ENCODE assay signal across 9 cellular contexts in genomic region chr16:75764154-75764768, GRCh38. TPM values are rescaled to one million over a fixed set of nuclear protein-coding genes. Genes with fewer than 3 reads are reported as not detected.
DNase-seq lines count a peak whose midpoint lies in the region; ATAC-seq, FAIRE-seq and TF ChIP-seq lines count a peak whose summit lies in the region.
"Had no signal": no experiment of that assay in that cellular context is flagged by ENCODE, and none has a peak within 500 bp of the region (broad histone marks: within the 10 kb centered on the region; RNA-seq: fewer than 3 reads in every experiment).

No MANE protein-coding gene starts in this region.

- no peak overlapping the region for H3K27ac Mint-ChIP-seq in CD4-positive, alpha-beta T cell

- intact Hi-C loops in CD4-positive, alpha-beta T cell (cut with DNase I, micrococcal nuclease), result loop anchor here (1.0 to 10.0 kb wide), 8 partner anchors 117 to 565 kb away; partner anchors contain the start of genes ADAT1 (in 1 of the 2), GABARAPL2 (in 1 of the 2), KARS1 (in 1 of the 2) and TERF2IP (in 1 of the 2)
- intact Hi-C loops in lower lobe of right lung (cut with DNase I), result no loop called here

- H3K27me3 ChIP-seq in CD4-positive, alpha-beta T cell (ENCODE audit: control insufficient read depth, insufficient read depth, low read length), result peaks cover 3% of the 10 kb centered on the region
- H3K27me3 ChIP-seq in lower lobe of right lung (ENCODE audit: low read depth), result no peaks in the 10 kb centered on the region

- no peaks in the 10 kb centered on the region for H3K4me1 Mint-ChIP-seq in CD4-positive, alpha-beta T cell (ENCODE audit: low read depth)

- no peaks in the 10 kb centered on the region for H3K9me3 Mint-ChIP-seq in CD4-positive, alpha-beta T cell

- CTCF ChIA-PET in CD4-positive, alpha-beta T cell (lab: Charles Lee), result interaction anchor here (0.6 to 1.1 kb wide), 8 partner anchors 17 to 567 kb away, joined by 3 to 4 read pairs (median 4); partner anchors contain the start of gene DUXB

- no peaks in the 10 kb centered on the region for H3K27me3 Mint-ChIP-seq in CD4-positive, alpha-beta T cell

- H3K36me3 ChIP-seq in lower lobe of right lung, result no peaks in the 10 kb centered on the region

- no peak overlapping the region for H3K27ac ChIP-seq in CD4-positive, alpha-beta T cell (ENCODE audit: low read depth, low read length)
- no peak overlapping the region for H3K27ac ChIP-seq in lower lobe of right lung

- no peaks in the 10 kb centered on the region for H3K9me3 ChIP-seq in CD4-positive, alpha-beta T cell (ENCODE audit: control insufficient read depth, low read length)
- no peaks in the 10 kb centered on the region for H3K9me3 ChIP-seq in lower lobe of right lung

- TF ChIP-seq CTCF in CD4-positive, alpha-beta T cell (IDR thresholded peaks at IDR 0.05), result peak; percentile 82
- TF ChIP-seq CTCF in lower lobe of right lung (IDR thresholded peaks at IDR 0.05), result peak; percentile 74

- POLR2A ChIA-PET in CD4-positive, alpha-beta T cell (lab: Charles Lee), result interaction anchor here (0.7 to 1.6 kb wide), 3 partner anchors 116 to 653 kb away, joined by 3 to 11 read pairs (median 3); partner anchors contain the start of genes KARS1 and TERF2IP

- peak; percentile 85 for FAIRE-seq in GM19239 (lab: Jason Lieb, UNC)

- H3K4me3 ChIP-seq in lower lobe of right lung, result no peak overlapping the region

- ATAC-seq in CD4-positive, alpha-beta T cell (ENCODE audit: poor library complexity), result peak; percentile 97
- ATAC-seq in HG03196 (IDR thresholded peaks at IDR 0.05; ENCODE audit: unreplicated experiment) (peak; percentile 90), lower lobe of right lung (peak; percentile 91 to 92)

- H3K36me3 Mint-ChIP-seq in CD4-positive, alpha-beta T cell (ENCODE audit: low read depth), result no peaks in the 10 kb centered on the region

- peak; percentile 31 to 50 (median 40) for DNase-seq in CD4-positive, alpha-beta T cell
- DNase-seq in GM19239 (ENCODE audit: insufficient read length, low spot score) (no peak), NCI-H345 treated with DMSO at 0.1 percent for 48 hours (lab: John Stamatoyannopoulos, UW; ENCODE audit: unreplicated experiment) (peak; percentile 3), dermis microvascular lymphatic vessel endothelial cell (ENCODE audit: low read depth in 2 of 2) (peak; percentile 76 to 77), lower lobe of right lung (no peak)
- peak; percentile 38 to 59 for DNase-seq in activated CD4-positive, alpha-beta T cell treated with anti-CD3 and anti-CD28 coated beads for 4 hours
- DNase-seq in stimulated activated CD8-positive, alpha-beta memory T cell treated with anti-CD3 and anti-CD28 coated beads, Interleukin-4, amount 100 ng/mL, for 48 hours, result peak; percentile 54

- H3K4me3 Mint-ChIP-seq in CD4-positive, alpha-beta T cell, result no peak overlapping the region

- H3K4me1 ChIP-seq in lower lobe of right lung, result no peaks in the 10 kb centered on the region

RNA-seq across cellular contexts. Expression of gene CPHXL, which starts 38.0 kb away (rescaled TPM):
- total RNA-seq in CD4-positive, alpha-beta T cell, result not detected
- total RNA-seq in dermis microvascular lymphatic vessel endothelial cell, result not detected in 2 replicates
- not detected for total RNA-seq in lower lobe of right lung
- total RNA-seq: activated CD8-positive, alpha-beta memory T cell treated with anti-CD3 and anti-CD28 coated beads for 36 hours had no signal

Comparison
In these comparisons a context has a peak if more than half of its experiments do, and no peak if none do; other contexts are left out.
1. DNase-seq: peak in CD4-positive, alpha-beta T cell (10 of 10), NCI-H345 treated with DMSO at 0.1 percent for 48 hours (single experiment), activated CD4-positive, alpha-beta T cell treated with anti-CD3 and anti-CD28 coated beads for 4 hours (2 of 2), dermis microvascular lymphatic vessel endothelial cell (2 of 2) and stimulated activated CD8-positive, alpha-beta memory T cell treated with anti-CD3 and anti-CD28 coated beads, Interleukin-4, amount 100 ng/mL, for 48 hours (single experiment); none in GM19239 (single experiment) and lower lobe of right lung (single experiment).
2. Peak in every context shown above with its lines, with median percentiles within 50 percentile points of each other: ATAC-seq.